ENCODE assay signal across 1 cellular context in the genomic region with DNA sequence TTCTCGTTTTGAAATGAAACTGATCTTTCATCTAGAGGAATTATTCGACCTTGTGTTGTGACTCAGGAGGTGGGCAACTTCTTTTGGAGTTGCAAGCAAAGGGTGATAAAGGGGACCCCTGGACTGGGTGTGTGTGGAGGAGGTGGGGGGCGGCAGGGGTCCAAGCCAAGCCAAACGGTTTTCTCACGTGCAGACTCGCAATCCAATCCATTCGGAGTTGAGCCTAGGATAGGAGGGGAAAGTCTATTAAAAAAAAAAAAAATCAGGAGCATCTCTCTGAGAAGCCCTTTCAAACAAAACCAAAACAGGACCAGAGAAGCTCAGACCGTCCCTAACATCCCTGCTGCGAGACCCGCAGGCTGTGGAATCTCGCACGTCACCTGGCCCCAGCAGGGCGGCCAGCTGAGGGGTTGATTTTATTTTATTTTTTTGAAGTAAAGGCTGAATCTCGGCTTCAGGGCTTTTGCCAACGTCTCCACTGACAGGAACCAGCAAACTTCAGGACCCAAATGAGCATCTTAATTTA.
TF ChIP-seq lines count a peak whose summit lies in the region.

No MANE protein-coding gene starts in this region.

TF ChIP-seq in K562, 482 proteins besides CTCF, POLR2A, EP300 and RAD21 (continued from another document and continues in another):
- TF ChIP-seq ETV6 (IDR thresholded peaks at IDR 0.05; ENCODE audit: borderline replicate concordance in 1 of 2, low read depth in 2 of 2, low read length in 1 of 2), result no peak
- no peak for TF ChIP-seq ETV6 (CRISPR knock-in tag; IDR thresholded peaks at IDR 0.05; ENCODE audit: borderline replicate concordance)
- TF ChIP-seq TRIM25 (IDR thresholded peaks at IDR 0.05; ENCODE audit: borderline replicate concordance), result no peak
- TF ChIP-seq NFRKB (IDR thresholded peaks at IDR 0.05; ENCODE audit: low read depth), result peak; percentile 47; the same call in 1 of the 2 replicates
- no peak for TF ChIP-seq ADNP (tag; IDR thresholded peaks at IDR 0.05)
- no peak for TF ChIP-seq HSF4 (CRISPR knock-in tag; IDR thresholded peaks at IDR 0.05; ENCODE audit: borderline replicate concordance)
- TF ChIP-seq BRD9 (IDR thresholded peaks at IDR 0.05; ENCODE audit: low read depth, partially characterized antibody), result peak; percentile 9
- TF ChIP-seq EZH2 (IDR thresholded peaks at IDR 0.05; ENCODE audit: borderline replicate concordance, low read depth, low read length), result no peak
- no peak for TF ChIP-seq SAP30 (IDR thresholded peaks at IDR 0.05; ENCODE audit: borderline replicate concordance, insufficient read depth, low read depth, low read length, poor library complexity, severe bottlenecking)
- no peak for TF ChIP-seq HMG20A (CRISPR knock-in tag; conservative IDR thresholded peaks at IDR 0.05)
- TF ChIP-seq SRF (CRISPR knock-in tag; IDR thresholded peaks at IDR 0.05), result no peak
- TF ChIP-seq, protein P1, sequence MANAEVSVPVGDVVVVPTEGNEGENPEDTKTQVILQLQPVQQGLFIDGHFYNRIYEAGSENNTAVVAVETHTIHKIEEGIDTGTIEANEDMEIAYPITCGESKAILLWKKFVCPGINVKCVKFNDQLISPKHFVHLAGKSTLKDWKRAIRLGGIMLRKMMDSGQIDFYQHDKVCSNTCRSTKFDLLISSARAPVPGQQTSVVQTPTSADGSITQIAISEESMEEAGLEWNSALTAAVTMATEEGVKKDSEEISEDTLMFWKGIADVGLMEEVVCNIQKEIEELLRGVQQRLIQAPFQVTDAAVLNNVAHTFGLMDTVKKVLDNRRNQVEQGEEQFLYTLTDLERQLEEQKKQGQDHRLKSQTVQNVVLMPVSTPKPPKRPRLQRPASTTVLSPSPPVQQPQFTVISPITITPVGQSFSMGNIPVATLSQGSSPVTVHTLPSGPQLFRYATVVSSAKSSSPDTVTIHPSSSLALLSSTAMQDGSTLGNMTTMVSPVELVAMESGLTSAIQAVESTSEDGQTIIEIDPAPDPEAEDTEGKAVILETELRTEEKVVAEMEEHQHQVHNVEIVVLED (CRISPR knock-in tag; IDR thresholded peaks at IDR 0.05), result no peak
- TF ChIP-seq, protein P2, sequence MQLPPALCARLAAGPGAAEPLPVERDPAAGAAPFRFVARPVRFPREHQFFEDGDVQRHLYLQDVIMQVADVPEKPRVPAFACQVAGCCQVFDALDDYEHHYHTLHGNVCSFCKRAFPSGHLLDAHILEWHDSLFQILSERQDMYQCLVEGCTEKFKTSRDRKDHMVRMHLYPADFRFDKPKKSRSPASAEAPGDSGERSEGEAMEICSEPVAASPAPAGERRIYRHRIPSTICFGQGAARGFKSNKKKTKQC (CRISPR knock-in tag; IDR thresholded peaks at IDR 0.05), result no peak
- TF ChIP-seq THRA (IDR thresholded peaks at IDR 0.05), result no peak
- TF ChIP-seq JUN (IDR thresholded peaks at IDR 0.05; ENCODE audit: borderline replicate concordance, low read depth, low read length), result no peak
- TF ChIP-seq JUN (CRISPR knock-in tag; IDR thresholded peaks at IDR 0.05; ENCODE audit: borderline replicate concordance), result no peak
- TF ChIP-seq, protein P3, sequence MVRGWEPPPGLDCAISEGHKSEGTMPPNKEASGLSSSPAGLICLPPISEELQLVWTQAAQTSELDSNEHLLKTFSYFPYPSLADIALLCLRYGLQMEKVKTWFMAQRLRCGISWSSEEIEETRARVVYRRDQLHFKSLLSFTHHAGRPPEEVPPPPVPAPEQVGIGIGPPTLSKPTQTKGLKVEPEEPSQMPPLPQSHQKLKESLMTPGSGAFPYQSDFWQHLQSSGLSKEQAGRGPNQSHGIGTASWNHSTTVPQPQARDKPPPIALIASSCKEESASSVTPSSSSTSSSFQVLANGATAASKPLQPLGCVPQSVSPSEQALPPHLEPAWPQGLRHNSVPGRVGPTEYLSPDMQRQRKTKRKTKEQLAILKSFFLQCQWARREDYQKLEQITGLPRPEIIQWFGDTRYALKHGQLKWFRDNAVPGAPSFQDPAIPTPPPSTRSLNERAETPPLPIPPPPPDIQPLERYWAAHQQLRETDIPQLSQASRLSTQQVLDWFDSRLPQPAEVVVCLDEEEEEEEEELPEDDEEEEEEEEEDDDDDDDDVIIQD (CRISPR knock-in tag; IDR thresholded peaks at IDR 0.05), result no peak
- no peak for TF ChIP-seq RB1 (IDR thresholded peaks at IDR 0.05; ENCODE audit: low read depth)
- TF ChIP-seq BHLHE40 (IDR thresholded peaks at IDR 0.05; ENCODE audit: low read length), result 0 out of 2 replicates have a peak, but pooled peaks have one; percentile 22
- TF ChIP-seq, protein P4, sequence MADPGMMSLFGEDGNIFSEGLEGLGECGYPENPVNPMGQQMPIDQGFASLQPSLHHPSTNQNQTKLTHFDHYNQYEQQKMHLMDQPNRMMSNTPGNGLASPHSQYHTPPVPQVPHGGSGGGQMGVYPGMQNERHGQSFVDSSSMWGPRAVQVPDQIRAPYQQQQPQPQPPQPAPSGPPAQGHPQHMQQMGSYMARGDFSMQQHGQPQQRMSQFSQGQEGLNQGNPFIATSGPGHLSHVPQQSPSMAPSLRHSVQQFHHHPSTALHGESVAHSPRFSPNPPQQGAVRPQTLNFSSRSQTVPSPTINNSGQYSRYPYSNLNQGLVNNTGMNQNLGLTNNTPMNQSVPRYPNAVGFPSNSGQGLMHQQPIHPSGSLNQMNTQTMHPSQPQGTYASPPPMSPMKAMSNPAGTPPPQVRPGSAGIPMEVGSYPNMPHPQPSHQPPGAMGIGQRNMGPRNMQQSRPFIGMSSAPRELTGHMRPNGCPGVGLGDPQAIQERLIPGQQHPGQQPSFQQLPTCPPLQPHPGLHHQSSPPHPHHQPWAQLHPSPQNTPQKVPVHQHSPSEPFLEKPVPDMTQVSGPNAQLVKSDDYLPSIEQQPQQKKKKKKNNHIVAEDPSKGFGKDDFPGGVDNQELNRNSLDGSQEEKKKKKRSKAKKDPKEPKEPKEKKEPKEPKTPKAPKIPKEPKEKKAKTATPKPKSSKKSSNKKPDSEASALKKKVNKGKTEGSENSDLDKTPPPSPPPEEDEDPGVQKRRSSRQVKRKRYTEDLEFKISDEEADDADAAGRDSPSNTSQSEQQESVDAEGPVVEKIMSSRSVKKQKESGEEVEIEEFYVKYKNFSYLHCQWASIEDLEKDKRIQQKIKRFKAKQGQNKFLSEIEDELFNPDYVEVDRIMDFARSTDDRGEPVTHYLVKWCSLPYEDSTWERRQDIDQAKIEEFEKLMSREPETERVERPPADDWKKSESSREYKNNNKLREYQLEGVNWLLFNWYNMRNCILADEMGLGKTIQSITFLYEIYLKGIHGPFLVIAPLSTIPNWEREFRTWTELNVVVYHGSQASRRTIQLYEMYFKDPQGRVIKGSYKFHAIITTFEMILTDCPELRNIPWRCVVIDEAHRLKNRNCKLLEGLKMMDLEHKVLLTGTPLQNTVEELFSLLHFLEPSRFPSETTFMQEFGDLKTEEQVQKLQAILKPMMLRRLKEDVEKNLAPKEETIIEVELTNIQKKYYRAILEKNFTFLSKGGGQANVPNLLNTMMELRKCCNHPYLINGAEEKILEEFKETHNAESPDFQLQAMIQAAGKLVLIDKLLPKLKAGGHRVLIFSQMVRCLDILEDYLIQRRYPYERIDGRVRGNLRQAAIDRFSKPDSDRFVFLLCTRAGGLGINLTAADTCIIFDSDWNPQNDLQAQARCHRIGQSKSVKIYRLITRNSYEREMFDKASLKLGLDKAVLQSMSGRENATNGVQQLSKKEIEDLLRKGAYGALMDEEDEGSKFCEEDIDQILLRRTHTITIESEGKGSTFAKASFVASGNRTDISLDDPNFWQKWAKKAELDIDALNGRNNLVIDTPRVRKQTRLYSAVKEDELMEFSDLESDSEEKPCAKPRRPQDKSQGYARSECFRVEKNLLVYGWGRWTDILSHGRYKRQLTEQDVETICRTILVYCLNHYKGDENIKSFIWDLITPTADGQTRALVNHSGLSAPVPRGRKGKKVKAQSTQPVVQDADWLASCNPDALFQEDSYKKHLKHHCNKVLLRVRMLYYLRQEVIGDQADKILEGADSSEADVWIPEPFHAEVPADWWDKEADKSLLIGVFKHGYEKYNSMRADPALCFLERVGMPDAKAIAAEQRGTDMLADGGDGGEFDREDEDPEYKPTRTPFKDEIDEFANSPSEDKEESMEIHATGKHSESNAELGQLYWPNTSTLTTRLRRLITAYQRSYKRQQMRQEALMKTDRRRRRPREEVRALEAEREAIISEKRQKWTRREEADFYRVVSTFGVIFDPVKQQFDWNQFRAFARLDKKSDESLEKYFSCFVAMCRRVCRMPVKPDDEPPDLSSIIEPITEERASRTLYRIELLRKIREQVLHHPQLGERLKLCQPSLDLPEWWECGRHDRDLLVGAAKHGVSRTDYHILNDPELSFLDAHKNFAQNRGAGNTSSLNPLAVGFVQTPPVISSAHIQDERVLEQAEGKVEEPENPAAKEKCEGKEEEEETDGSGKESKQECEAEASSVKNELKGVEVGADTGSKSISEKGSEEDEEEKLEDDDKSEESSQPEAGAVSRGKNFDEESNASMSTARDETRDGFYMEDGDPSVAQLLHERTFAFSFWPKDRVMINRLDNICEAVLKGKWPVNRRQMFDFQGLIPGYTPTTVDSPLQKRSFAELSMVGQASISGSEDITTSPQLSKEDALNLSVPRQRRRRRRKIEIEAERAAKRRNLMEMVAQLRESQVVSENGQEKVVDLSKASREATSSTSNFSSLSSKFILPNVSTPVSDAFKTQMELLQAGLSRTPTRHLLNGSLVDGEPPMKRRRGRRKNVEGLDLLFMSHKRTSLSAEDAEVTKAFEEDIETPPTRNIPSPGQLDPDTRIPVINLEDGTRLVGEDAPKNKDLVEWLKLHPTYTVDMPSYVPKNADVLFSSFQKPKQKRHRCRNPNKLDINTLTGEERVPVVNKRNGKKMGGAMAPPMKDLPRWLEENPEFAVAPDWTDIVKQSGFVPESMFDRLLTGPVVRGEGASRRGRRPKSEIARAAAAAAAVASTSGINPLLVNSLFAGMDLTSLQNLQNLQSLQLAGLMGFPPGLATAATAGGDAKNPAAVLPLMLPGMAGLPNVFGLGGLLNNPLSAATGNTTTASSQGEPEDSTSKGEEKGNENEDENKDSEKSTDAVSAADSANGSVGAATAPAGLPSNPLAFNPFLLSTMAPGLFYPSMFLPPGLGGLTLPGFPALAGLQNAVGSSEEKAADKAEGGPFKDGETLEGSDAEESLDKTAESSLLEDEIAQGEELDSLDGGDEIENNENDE (IDR thresholded peaks at IDR 0.05; ENCODE audit: low read depth, low read length), result no peak
- TF ChIP-seq MTA1 (IDR thresholded peaks at IDR 0.05; ENCODE audit: borderline replicate concordance), result no peak
- no peak for TF ChIP-seq ZFX (CRISPR knock-in tag; IDR thresholded peaks at IDR 0.05)
- TF ChIP-seq CREB3 (tag; conservative IDR thresholded peaks at IDR 0.05; ENCODE audit: low read depth), result no peak
- no peak for TF ChIP-seq ZNF444 (CRISPR knock-in tag; IDR thresholded peaks at IDR 0.05)
- no peak for TF ChIP-seq ZFP91 (CRISPR knock-in tag; IDR thresholded peaks at IDR 0.05)
- TF ChIP-seq KDM4B (IDR thresholded peaks at IDR 0.05; ENCODE audit: borderline replicate concordance in 2 of 2, low read depth in 1 of 2), result no peak
- TF ChIP-seq, protein P5, sequence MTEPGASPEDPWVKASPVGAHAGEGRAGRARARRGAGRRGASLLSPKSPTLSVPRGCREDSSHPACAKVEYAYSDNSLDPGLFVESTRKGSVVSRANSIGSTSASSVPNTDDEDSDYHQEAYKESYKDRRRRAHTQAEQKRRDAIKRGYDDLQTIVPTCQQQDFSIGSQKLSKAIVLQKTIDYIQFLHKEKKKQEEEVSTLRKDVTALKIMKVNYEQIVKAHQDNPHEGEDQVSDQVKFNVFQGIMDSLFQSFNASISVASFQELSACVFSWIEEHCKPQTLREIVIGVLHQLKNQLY (CRISPR knock-in tag; conservative IDR thresholded peaks at IDR 0.05), result no peak
- TF ChIP-seq IRF2 (CRISPR knock-in tag; IDR thresholded peaks at IDR 0.05), result no peak
